ENCODE assay signal across 36 cellular contexts in the genomic region with DNA sequence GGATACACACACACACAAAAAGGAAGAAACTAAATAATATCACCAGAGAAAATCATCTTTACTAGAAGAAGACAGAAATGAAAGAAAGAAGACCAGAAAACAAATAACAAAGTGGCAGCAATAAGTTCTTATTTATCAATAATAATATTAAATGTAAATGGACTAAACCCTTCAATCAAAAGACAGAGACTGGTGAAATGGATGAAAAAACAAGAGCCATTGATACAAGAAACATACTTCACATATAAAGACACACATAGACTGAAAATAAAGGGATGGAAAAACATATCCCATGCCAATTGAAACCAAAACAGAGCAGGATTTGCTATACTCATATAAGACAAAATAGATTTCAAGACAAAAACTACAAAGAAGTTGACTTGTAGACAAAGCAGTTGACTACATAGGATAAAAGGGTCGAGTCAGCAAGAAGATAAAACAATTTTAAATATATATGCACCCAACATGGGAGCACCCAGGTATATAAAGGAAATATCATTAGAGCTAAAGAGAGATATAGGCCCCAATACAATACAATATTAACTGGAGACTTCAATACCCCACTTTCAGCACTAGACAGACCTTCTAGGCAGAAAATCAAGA.
"Had no signal": no experiment of that assay in that cellular context is flagged by ENCODE, and none has a peak within 500 bp of the region (broad histone marks: within the 10 kb centered on the region; RNA-seq: fewer than 3 reads in every experiment).

No MANE protein-coding gene starts in this region.

- H3K27ac ChIP-seq: ascending aorta, cardiac muscle cell, VCaP had no signal

- H3K4me3 Mint-ChIP-seq: activated B cell treated with CpG ODN at 0.5 μM for 24 hours; activated CD4-positive, alpha-beta memory T cell treated with anti-CD3 and anti-CD28 coated beads for 36 hours; activated CD4-positive, alpha-beta T cell treated with anti-CD3 and anti-CD28 coated beads, Interleukin-2, amount 10 ng/mL, durations not matched to agents 24 days and 14 days; activated CD8-positive, alpha-beta T cell treated with anti-CD3 and anti-CD28 coated beads for 36 hours; activated naive CD4-positive, alpha-beta T cell treated with anti-CD3 and anti-CD28 coated beads, Interleukin-2, amount 10 ng/mL, durations not matched to agents 7 days and 5 days; activated naive CD4-positive, alpha-beta T cell treated with anti-CD3 and anti-CD28 coated beads, Interleukin-2, amount 50 U/mL, for 24 hours; activated naive CD8-positive, alpha-beta T cell; activated naive CD8-positive, alpha-beta T cell treated with anti-CD3 and anti-CD28 coated beads, Interleukin-2, amount 10 ng/mL, durations not matched to agents 7 days and 5 days; activated naive CD8-positive, alpha-beta T cell treated with anti-CD3 and anti-CD28 coated beads, Interleukin-2, amount 50 U/mL, for 24 hours; activated T-cell treated with anti-CD3 and anti-CD28 coated beads, Interleukin-2, amount 50 U/mL, for 4 hours; brain; central memory CD8-positive, alpha-beta T cell; T-helper 1 cell treated with Interleukin-12 subunit alpha and Interleukin-12 subunit beta and Interleukin-4 antibody, amounts not matched to agents 30 μg/mL and 1 μg/mL, for 36 hours; T-helper 2 cell treated with Interferon-gamma antibody and Interleukin-4, amounts not matched to agents 5 μg/mL and 100 μg/mL, for 36 hours had no signal

- H3K4me1 ChIP-seq: ascending aorta had no signal

- H3K27ac Mint-ChIP-seq: activated B cell treated with CpG ODN at 0.5 μM for 24 hours; activated CD4-positive, alpha-beta memory T cell treated with anti-CD3 and anti-CD28 coated beads for 36 hours; activated CD4-positive, alpha-beta T cell treated with anti-CD3 and anti-CD28 coated beads, Interleukin-2, amount 10 ng/mL, durations not matched to agents 24 days and 14 days; activated CD8-positive, alpha-beta T cell treated with anti-CD3 and anti-CD28 coated beads for 36 hours; activated naive CD4-positive, alpha-beta T cell treated with anti-CD3 and anti-CD28 coated beads, Interleukin-2, amount 10 ng/mL, durations not matched to agents 7 days and 5 days; activated naive CD4-positive, alpha-beta T cell treated with anti-CD3 and anti-CD28 coated beads, Interleukin-2, amount 50 U/mL, for 24 hours; activated naive CD8-positive, alpha-beta T cell; activated naive CD8-positive, alpha-beta T cell treated with anti-CD3 and anti-CD28 coated beads, Interleukin-2, amount 10 ng/mL, durations not matched to agents 7 days and 5 days; activated naive CD8-positive, alpha-beta T cell treated with anti-CD3 and anti-CD28 coated beads, Interleukin-2, amount 50 U/mL, for 24 hours; activated T-helper 2 cell treated with anti-CD3 and anti-CD28 coated beads, Interferon-gamma antibody, Interleukin-2, Interleukin-4, amounts not matched to agents 10 μg/mL and 5 μg/mL and 100 μg/mL, durations not matched to agents 14 hours and 24 hours and 36 hours; brain; T-helper 1 cell treated with Interleukin-12 subunit alpha and Interleukin-12 subunit beta and Interleukin-4 antibody, amounts not matched to agents 30 μg/mL and 1 μg/mL, for 36 hours; T-helper 2 cell treated with Interferon-gamma antibody and Interleukin-4, amounts not matched to agents 5 μg/mL and 100 μg/mL, for 36 hours had no signal

- H3K27me3 ChIP-seq: ascending aorta, cardiac muscle cell had no signal

- H3K4me1 Mint-ChIP-seq: activated B cell treated with CpG ODN at 0.5 μM for 24 hours; activated CD4-positive, alpha-beta T cell treated with anti-CD3 and anti-CD28 coated beads, Interleukin-2, amount 10 ng/mL, durations not matched to agents 24 days and 14 days; activated naive CD4-positive, alpha-beta T cell treated with anti-CD3 and anti-CD28 coated beads, Interleukin-2, amount 10 ng/mL, durations not matched to agents 7 days and 5 days; activated naive CD4-positive, alpha-beta T cell treated with anti-CD3 and anti-CD28 coated beads, Interleukin-2, amount 50 U/mL, for 24 hours; activated naive CD8-positive, alpha-beta T cell treated with anti-CD3 and anti-CD28 coated beads, Interleukin-2, amount 10 ng/mL, durations not matched to agents 7 days and 5 days; activated naive CD8-positive, alpha-beta T cell treated with anti-CD3 and anti-CD28 coated beads, Interleukin-2, amount 50 U/mL, for 24 hours; brain; central memory CD8-positive, alpha-beta T cell had no signal

- H3K36me3 ChIP-seq: ascending aorta, cardiac muscle cell had no signal

- FAIRE-seq: bronchial epithelial cell, TTC549 had no signal

- H3K4me3 ChIP-seq: ascending aorta, cardiac muscle cell had no signal

- H3K27me3 Mint-ChIP-seq: activated B cell treated with CpG ODN at 0.5 μM for 24 hours; activated CD4-positive, alpha-beta memory T cell treated with anti-CD3 and anti-CD28 coated beads for 36 hours; activated CD4-positive, alpha-beta T cell treated with anti-CD3 and anti-CD28 coated beads, Interleukin-2, amount 10 ng/mL, durations not matched to agents 24 days and 14 days; activated CD8-positive, alpha-beta T cell treated with anti-CD3 and anti-CD28 coated beads for 36 hours; activated naive CD4-positive, alpha-beta T cell treated with anti-CD3 and anti-CD28 coated beads, Interleukin-2, amount 10 ng/mL, durations not matched to agents 7 days and 5 days; activated naive CD4-positive, alpha-beta T cell treated with anti-CD3 and anti-CD28 coated beads, Interleukin-2, amount 50 U/mL, for 24 hours; activated naive CD8-positive, alpha-beta T cell; activated naive CD8-positive, alpha-beta T cell treated with anti-CD3 and anti-CD28 coated beads, Interleukin-2, amount 10 ng/mL, durations not matched to agents 7 days and 5 days; activated naive CD8-positive, alpha-beta T cell treated with anti-CD3 and anti-CD28 coated beads, Interleukin-2, amount 50 U/mL, for 24 hours; central memory CD8-positive, alpha-beta T cell had no signal

- DNase-seq: activated B cell treated with CpG ODN at 0.5 μM for 24 hours; activated CD4-positive, alpha-beta memory T cell treated with anti-CD3 and anti-CD28 coated beads for 36 hours; activated CD4-positive, alpha-beta T cell treated with anti-CD3 and anti-CD28 coated beads for 4 hours; activated CD4-positive, alpha-beta T cell treated with anti-CD3 and anti-CD28 coated beads, Interleukin-2, amount 10 ng/mL, durations not matched to agents 24 days and 14 days; activated CD4-positive, alpha-beta T cell treated with anti-CD3 and anti-CD28 coated beads, Interleukin-2, amount 50 U/mL, for 1 hour; activated CD4-positive, alpha-beta T cell treated with anti-CD3 and anti-CD28 coated beads, Interleukin-2, amount 50 U/mL, for 4 hours; activated CD4-positive, CD25-positive, alpha-beta regulatory T cell treated with anti-CD3 and anti-CD28 coated beads, Interleukin-2, amount 50 U/mL, for 72 hours; activated CD8-positive, alpha-beta memory T cell treated with anti-CD3 and anti-CD28 coated beads, Interleukin-2, amount 50 U/mL, for 4 hours; activated CD8-positive, alpha-beta T cell treated with anti-CD3 and anti-CD28 coated beads for 36 hours; activated effector memory CD4-positive, alpha-beta T cell treated with Interleukin-2 at 50 U/mL for 16 hours; activated gamma-delta T cell; activated naive CD4-positive, alpha-beta T cell treated with anti-CD3 and anti-CD28 coated beads, Interleukin-2, amount 10 ng/mL, durations not matched to agents 7 days and 5 days; activated naive CD4-positive, alpha-beta T cell treated with Interleukin-2 at 50 U/mL for 16 hours; activated naive CD8-positive, alpha-beta T cell treated with anti-CD3 and anti-CD28 coated beads, Interleukin-2, amount 10 ng/mL, durations not matched to agents 7 days and 5 days; activated naive CD8-positive, alpha-beta T cell treated with anti-CD3 and anti-CD28 coated beads, Interleukin-2, amount 50 U/mL, for 24 hours; activated T-cell treated with anti-CD3 and anti-CD28 coated beads for 4 hours; activated T-cell treated with anti-CD3 and anti-CD28 coated beads, Interleukin-2, amount 50 U/mL, for 1 hour; activated T-cell treated with anti-CD3 and anti-CD28 coated beads, Interleukin-2, amount 50 U/mL, for 4 hours; amygdala; anterior cingulate cortex; caudate nucleus; cerebellar nuclear complex; T-helper 2 cell; T-helper 9 cell had no signal

- H3K36me3 Mint-ChIP-seq: activated CD4-positive, alpha-beta memory T cell treated with anti-CD3 and anti-CD28 coated beads for 36 hours; activated naive CD4-positive, alpha-beta T cell treated with anti-CD3 and anti-CD28 coated beads, Interleukin-2, amount 10 ng/mL, durations not matched to agents 7 days and 5 days; activated naive CD8-positive, alpha-beta T cell; activated naive CD8-positive, alpha-beta T cell treated with anti-CD3 and anti-CD28 coated beads, Interleukin-2, amount 10 ng/mL, durations not matched to agents 7 days and 5 days; brain had no signal

- ATAC-seq: activated CD8-positive, alpha-beta T cell treated with anti-CD3 and anti-CD28 coated beads for 36 hours; activated naive CD8-positive, alpha-beta T cell treated with anti-CD3 and anti-CD28 coated beads, Interleukin-2, amount 50 U/mL, for 24 hours; activated T-cell treated with anti-CD3 and anti-CD28 coated beads, Interleukin-2, amount 50 U/mL, for 4 hours had no signal
